8 cellular contexts compared by ENCODE assay signal in the genomic region with DNA sequence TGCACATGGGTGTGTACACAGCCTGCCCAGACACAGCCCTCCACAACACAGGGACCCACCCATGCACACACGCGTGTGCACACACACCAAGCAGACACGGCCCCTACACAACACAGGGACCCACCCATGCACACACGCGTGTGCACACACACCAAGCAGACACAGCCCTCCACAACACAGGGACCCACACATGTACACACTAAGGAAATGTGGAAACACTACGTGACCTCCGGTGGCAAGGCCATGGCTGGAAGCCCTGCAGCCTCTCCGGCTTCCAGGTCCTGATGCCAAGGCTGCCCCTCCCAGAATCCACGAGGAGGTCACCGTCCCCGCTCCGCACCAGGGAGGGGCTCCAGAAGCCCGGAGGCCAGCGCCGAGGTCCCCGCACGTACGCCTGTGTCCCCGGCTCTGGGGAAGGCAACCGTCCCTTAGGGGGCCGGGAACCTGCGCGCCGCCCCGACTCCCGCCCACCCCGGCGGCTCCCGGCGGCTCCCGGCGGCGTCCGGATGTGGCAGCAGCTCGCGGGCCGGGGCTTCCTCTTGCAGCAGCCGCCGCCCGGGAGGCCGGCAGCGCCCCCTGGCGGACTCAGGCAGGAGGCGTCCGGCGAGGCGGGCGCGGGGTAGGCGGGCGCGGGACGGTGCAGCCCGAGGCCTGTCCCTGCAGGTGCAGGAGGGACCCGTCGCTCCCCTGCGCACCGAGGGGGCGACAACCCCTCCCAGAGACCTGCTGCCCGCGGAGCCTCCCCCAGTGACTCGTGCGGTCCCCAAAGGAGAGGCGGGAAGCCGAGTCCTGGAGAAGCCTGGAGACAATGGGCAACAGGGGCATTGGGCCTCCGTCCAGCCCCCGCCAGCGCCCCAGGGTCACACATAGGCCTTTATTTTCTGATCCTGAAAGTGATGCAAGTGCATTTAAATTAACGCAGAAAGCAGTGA. TPM values are rescaled to one million over a fixed set of nuclear protein-coding genes. Genes with fewer than 3 reads are reported as not detected.
DNase-seq lines count a peak whose midpoint lies in the region; ATAC-seq and TF ChIP-seq lines count a peak whose summit lies in the region.

No MANE protein-coding gene starts in this region.

- H3K9me2 ChIP-seq in HCT116 (ENCODE audit: insufficient read depth) (no peaks in the 10 kb centered on the region), MM.1S (replicated peaks; ENCODE audit: insufficient read depth, low read length) (no peaks in the 10 kb centered on the region), SU-DHL-6 (replicated peaks; ENCODE audit: insufficient read depth, low read length) (no peaks in the 10 kb centered on the region)

- TF ChIP-seq CTCF in GM10266 (IDR thresholded peaks at IDR 0.05; ENCODE audit: control insufficient read depth, insufficient read depth, low read depth, missing control alignments) = peak; percentile 98
- TF ChIP-seq CTCF in HCT116 (IDR thresholded peaks at IDR 0.05 in 2 of 3, conservative IDR thresholded peaks at IDR 0.05 in 1 of 3; ENCODE audit: borderline replicate concordance in 1 of 3, insufficient read depth in 1 of 3, low read depth in 2 of 3, low read length in 2 of 3) = peak; percentile 36 to 74 (median 56); a peak in 5 of 6 replicates
- peak; percentile 59 for TF ChIP-seq CTCF in MM.1S (IDR thresholded peaks at IDR 0.05; ENCODE audit: low read length)
- peak; percentile 45 for TF ChIP-seq CTCF in SU-DHL-6 (IDR thresholded peaks at IDR 0.05; ENCODE audit: insufficient read depth, low read length, poor library complexity, severe bottlenecking)
- peak; percentile 96 for TF ChIP-seq CTCF in left ventricle myocardium inferior (IDR thresholded peaks at IDR 0.05; ENCODE audit: borderline replicate concordance)
- TF ChIP-seq CTCF in prostate gland (IDR thresholded peaks at IDR 0.05) = peak; percentile 85 to 94 (median 94)

- H3K9ac ChIP-seq in HCT116 (ENCODE audit: low read length) = peak overlapping the region; percentile 78
- peak overlapping the region; percentile 41; the same call in 1 of the 2 replicates for H3K9ac ChIP-seq in MM.1S (ENCODE audit: low read length)
- H3K9ac ChIP-seq in SU-DHL-6 (ENCODE audit: low read length) = peak overlapping the region; percentile 70

- peak overlapping the region; percentile 84 to 92 for H3K4me3 ChIP-seq in HCT116 (replicated peaks in 1 of 2; ENCODE audit: low read depth in 1 of 2, low read length in 2 of 2)
- H3K4me3 ChIP-seq in MM.1S (ENCODE audit: low read length) = peak overlapping the region; percentile 70
- H3K4me3 ChIP-seq in SU-DHL-6 (ENCODE audit: insufficient read depth, low read length, poor library complexity, severe bottlenecking) = peak overlapping the region; percentile 63
- H3K4me3 ChIP-seq in left ventricle myocardium inferior = peak overlapping the region; percentile 89
- peak overlapping the region; percentile 51 to 65 for H3K4me3 ChIP-seq in prostate gland
- peak overlapping the region; percentile 63 for H3K4me3 ChIP-seq in urinary bladder (ENCODE audit: low read depth, low read length)

- TF ChIP-seq RAD21 in HCT116 (IDR thresholded peaks at IDR 0.05; ENCODE audit: low read depth) = peak; percentile 75

- intact Hi-C loops in HCT116 (cut with micrococcal nuclease) (loop anchor here (1.0 to 10.0 kb wide), 3 partner anchors 119 to 452 kb away; no protein-coding TSS in a partner anchor), left ventricle myocardium inferior (cut with micrococcal nuclease) (no loop called here), prostate gland (cut with DNase I) (loop anchor here (5.0 to 10.0 kb wide), 3 partner anchors 58 to 449 kb away; partner anchors contain the start of gene ADPRHL1)

- POLR2A ChIA-PET in HCT116 (lab: Charles Lee) = no interaction called here

- H3K79me2 ChIP-seq in HCT116 (ENCODE audit: insufficient read depth, low read length) = no peaks in the 10 kb centered on the region; the same call in 1 of the 2 replicates
- no peaks in the 10 kb centered on the region for H3K79me2 ChIP-seq in MM.1S (ENCODE audit: low read length)
- no peaks in the 10 kb centered on the region for H3K79me2 ChIP-seq in SU-DHL-6 (ENCODE audit: insufficient read depth, low read length)

- CTCF ChIA-PET in HCT116 (lab: Charles Lee) = interaction anchor here (0.6 to 1.3 kb wide), 8 partner anchors 14 to 451 kb away, joined by 3 to 7 read pairs (median 3); partner anchors contain the start of gene GRTP1

- H3F3A ChIP-seq in MM.1S (ENCODE audit: insufficient read depth, low read length) = 0 out of 2 replicates have a peak, but pooled peaks cover 3% of the 10 kb centered on the region
- H3F3A ChIP-seq in SU-DHL-6 (ENCODE audit: insufficient read depth) = no peaks in the 10 kb centered on the region

- H2AFZ ChIP-seq in HCT116 (ENCODE audit: low read depth, low read length, poor library complexity, severe bottlenecking) = no peak overlapping the region
- H2AFZ ChIP-seq in MM.1S (ENCODE audit: low read length) = peak overlapping the region; percentile 68
- peak overlapping the region; percentile 80 for H2AFZ ChIP-seq in SU-DHL-6 (ENCODE audit: low read depth, low read length, severe bottlenecking)

- RAD21 ChIA-PET in HCT116 (lab: Charles Lee; ENCODE audit: low non-redundant PET in 1 of 2, low total read pairs in 2 of 2, uncharacterized antibody in 2 of 2, unreplicated experiment in 2 of 2) = no interaction called here

- peak overlapping the region; percentile 97 for H3K4me2 ChIP-seq in HCT116 (ENCODE audit: low read length)
- peak overlapping the region; percentile 88 for H3K4me2 ChIP-seq in MM.1S (ENCODE audit: low read depth, low read length)
- H3K4me2 ChIP-seq in SU-DHL-6 (ENCODE audit: low read depth, low read length, poor library complexity, severe bottlenecking) = peak overlapping the region; percentile 68

- H4K20me1 ChIP-seq in HCT116 (ENCODE audit: insufficient read depth) (no peaks in the 10 kb centered on the region), MM.1S (ENCODE audit: insufficient read depth, low read length) (no peaks in the 10 kb centered on the region), SU-DHL-6 (ENCODE audit: low read depth, low read length) (no peaks in the 10 kb centered on the region)

- BruUV-seq in HCT116 (replicated peaks; lab: Mats Ljungman, UMichigan) = TSS peak; percentile 62

- H3K27ac ChIP-seq in HCT116 (ENCODE audit: low read depth, low read length) = peak overlapping the region; percentile 72
- no peak overlapping the region for H3K27ac ChIP-seq in MM.1S (ENCODE audit: low read length)
- no peak overlapping the region for H3K27ac ChIP-seq in SU-DHL-6 (ENCODE audit: low read depth, low read length)
- H3K27ac ChIP-seq in left ventricle myocardium inferior (replicated peaks) = peak overlapping the region; percentile 84
- H3K27ac ChIP-seq in prostate gland = no peak overlapping the region
- H3K27ac ChIP-seq in urinary bladder (ENCODE audit: low read depth) = no peak overlapping the region

- DNase-seq in GM10266 (ENCODE audit: extremely low spot score) (peak; percentile 94), HCT116 (ENCODE audit: low read depth, low spot score) (peak; percentile 56), MM.1S (peak; percentile 79), left ventricle myocardium inferior (peak; percentile 83), prostate gland (ENCODE audit: low spot score) (peak; percentile 73)
- peak; percentile 69 for DNase-seq in activated naive CD8-positive, alpha-beta T cell treated with anti-CD3 and anti-CD28 coated beads, Interleukin-2, amount 50 U/mL, for 16 hours (ENCODE audit: low read depth, low spot score)

- H3K36me3 ChIP-seq in HCT116 (ENCODE audit: control insufficient read depth in 1 of 2, insufficient read depth in 2 of 2, low read length in 2 of 2) = no peaks in the 10 kb centered on the region
- H3K36me3 ChIP-seq in MM.1S (replicated peaks; ENCODE audit: insufficient read depth, low read length) = no peaks in the 10 kb centered on the region
- no peaks in the 10 kb centered on the region for H3K36me3 ChIP-seq in SU-DHL-6 (ENCODE audit: low read length)
- H3K36me3 ChIP-seq in left ventricle myocardium inferior = no peaks in the 10 kb centered on the region
- H3K36me3 ChIP-seq in prostate gland = no peaks in the 10 kb centered on the region
- H3K36me3 ChIP-seq in urinary bladder (ENCODE audit: insufficient read depth) = no peaks in the 10 kb centered on the region

- no peak for TF ChIP-seq POLR2A in HCT116 (IDR thresholded peaks at IDR 0.05; ENCODE audit: borderline replicate concordance, extremely low read depth, insufficient read depth, insufficient read length)
- TF ChIP-seq POLR2A in prostate gland (IDR thresholded peaks at IDR 0.05) = no peak

- no peaks in the 10 kb centered on the region for H3K9me3 ChIP-seq in HCT116 (ENCODE audit: control insufficient read depth in 1 of 2, insufficient read depth in 1 of 2, low read depth in 1 of 2, low read length in 2 of 2)
- H3K9me3 ChIP-seq in MM.1S (replicated peaks; ENCODE audit: insufficient read depth, low read length) = no peaks in the 10 kb centered on the region
- peaks cover 5% of the 10 kb centered on the region; the same call in 1 of the 2 replicates for H3K9me3 ChIP-seq in SU-DHL-6 (ENCODE audit: insufficient read depth, low read length)
- H3K9me3 ChIP-seq in left ventricle myocardium inferior (replicated peaks) = peaks cover 2% of the 10 kb centered on the region
- no peaks in the 10 kb centered on the region for H3K9me3 ChIP-seq in prostate gland

- WGBS in prostate gland = 4% methylated on average over 59 of the region's 69 CpGs
- 5% methylated on average over 69 of the region's 69 CpGs for WGBS in urinary bladder

- peaks cover 4 to 13% of the 10 kb centered on the region in 2 experiments for H3K4me1 ChIP-seq in HCT116 (ENCODE audit: control insufficient read depth in 1 of 2, insufficient read depth in 2 of 2, low read length in 2 of 2)
- H3K4me1 ChIP-seq in MM.1S (ENCODE audit: low read length) = peaks cover 5% of the 10 kb centered on the region; the same call in 1 of the 2 replicates
- H3K4me1 ChIP-seq in left ventricle myocardium inferior = peaks cover 29% of the 10 kb centered on the region
- no peaks in the 10 kb centered on the region for H3K4me1 ChIP-seq in prostate gland (replicated peaks)
- no peaks in the 10 kb centered on the region for H3K4me1 ChIP-seq in urinary bladder (ENCODE audit: insufficient read depth)

- H3K27me3 ChIP-seq in HCT116 (ENCODE audit: insufficient read depth, low read length) = no peaks in the 10 kb centered on the region
- peaks cover 49% of the 10 kb centered on the region for H3K27me3 ChIP-seq in MM.1S (replicated peaks; ENCODE audit: insufficient read depth, low read length)
- no peaks in the 10 kb centered on the region for H3K27me3 ChIP-seq in SU-DHL-6 (ENCODE audit: low read length)
- no peaks in the 10 kb centered on the region for H3K27me3 ChIP-seq in left ventricle myocardium inferior (ENCODE audit: low read depth)
- H3K27me3 ChIP-seq in prostate gland (replicated peaks; ENCODE audit: insufficient read depth) = no peaks in the 10 kb centered on the region

- ATAC-seq in HCT116 = peak; percentile 96

TF ChIP-seq in HCT116, 20 proteins besides CTCF, POLR2A, EP300 and RAD21 (continues in another document):
- no peak for TF ChIP-seq SP1 (IDR thresholded peaks at IDR 0.05; ENCODE audit: low read depth)

RNA-seq across cellular contexts. Expression of gene GRTP1, which starts 29.9 kb away (rescaled TPM):
- total RNA-seq in HCT116 (2021; ENCODE audit: unreplicated experiment) (30.3 TPM), left ventricle myocardium inferior (1.6 TPM), prostate gland (10 to 100 TPM; 23.5 to 43.1 TPM), urinary bladder (3.9 TPM)
- 14.0 and 20.9 TPM in 2 replicates for polyA plus RNA-seq in HCT116 (2012)
- 8.4 TPM for polyA plus RNA-seq in urinary bladder

RNA-seq across cellular contexts. Expression of gene ADPRHL1, which starts 59.5 kb away (rescaled TPM):
- total RNA-seq in HCT116 (2021; ENCODE audit: unreplicated experiment) (12.6 TPM), left ventricle myocardium inferior (484 TPM), prostate gland (1 to 10 TPM; 3.7 to 3.9 TPM), urinary bladder (6.0 TPM)
- polyA plus RNA-seq in HCT116 (2012) = 11.4 and 11.8 TPM in 2 replicates
- polyA plus RNA-seq in urinary bladder = 2.6 TPM

Comparison
In these comparisons a context has a peak if more than half of its experiments do, and no peak if none do; other contexts are left out.
1. CTCF ChIP-seq: peak in every context shown above with its lines; median percentile 98 in GM10266; 96 in left ventricle myocardium inferior; 94 in prostate gland; 59 in MM.1S; 56 in HCT116; 45 in SU-DHL-6.
2. H3K27ac ChIP-seq: peak in HCT116 (single experiment) and left ventricle myocardium inferior (single experiment); none in MM.1S (single experiment), SU-DHL-6 (single experiment), prostate gland (0 of 2) and urinary bladder (single experiment).
3. RNA of gene ADPRHL1, which starts 59.5 kb away (total RNA-seq): 484 TPM in left ventricle myocardium inferior (single experiment); 12.6 TPM in HCT116 (single experiment), 6.0 TPM in urinary bladder (single experiment) and 3.7 to 3.9 TPM in prostate gland; every median in the first group is over 10 times any median in the second.
4. Peak in every context shown above with its lines, with median percentiles within 50 percentile points of each other: DNase-seq, H3K4me2 ChIP-seq, H3K4me3 ChIP-seq and H3K9ac ChIP-seq.